8 cellular contexts compared by ENCODE assay signal in the genomic region with DNA sequence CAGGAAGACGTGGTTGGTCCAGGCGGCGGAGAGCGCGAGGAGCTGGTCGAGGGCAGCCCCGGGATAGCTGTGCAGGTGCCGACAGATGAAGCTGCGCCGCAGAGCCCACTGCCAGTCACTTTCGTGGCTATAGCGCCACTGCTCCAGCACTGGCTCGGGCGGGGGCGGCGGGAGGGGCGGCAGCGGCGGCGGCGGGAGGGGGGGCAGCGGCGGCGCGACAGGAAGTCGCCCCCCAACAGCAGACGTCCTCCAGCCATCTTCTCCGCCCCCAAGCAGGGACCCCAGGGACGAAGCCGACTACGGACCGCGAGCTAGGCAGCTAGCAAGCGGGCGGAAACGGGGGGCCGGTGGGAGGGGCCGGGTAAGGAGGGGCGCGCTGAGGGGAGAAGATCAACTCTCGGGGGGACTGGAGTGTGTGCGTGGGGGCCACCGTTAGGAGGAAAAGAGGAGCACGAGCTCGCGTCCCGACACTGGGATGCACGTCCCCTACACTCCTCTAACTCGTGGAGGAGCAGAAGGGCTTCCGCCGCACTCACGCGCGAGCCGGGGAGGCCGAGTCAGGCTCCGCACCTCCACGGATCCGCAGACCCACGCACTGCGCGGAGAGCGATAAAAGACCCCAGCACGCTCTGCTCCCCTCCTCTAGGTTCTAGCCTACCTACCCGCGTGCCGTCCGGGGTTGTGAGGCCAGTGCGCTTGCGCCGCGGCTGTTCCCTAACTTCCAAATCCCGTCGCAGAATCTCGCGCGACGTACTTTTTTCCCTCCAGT.
DNase-seq lines count a peak whose midpoint lies in the region; ATAC-seq and TF ChIP-seq lines count a peak whose summit lies in the region.

A gene (minus strand): TSS at position 686 of the 769 bp plus-strand sequence.

- no peak for TF ChIP-seq CTCF in epithelial cell of esophagus (IDR thresholded peaks at IDR 0.05; ENCODE audit: insufficient read depth, low read depth, low read length, missing control alignments)

- DNase-seq in CD1c-positive myeloid dendritic cell (ENCODE audit: extremely low spot score), result peak; percentile 96
- peak; percentile 10 for DNase-seq in NK-92 (lab: John Stamatoyannopoulos, UW; ENCODE audit: unreplicated experiment)
- peak; percentile 86 for DNase-seq in activated T-cell treated with anti-CD3 and anti-CD28 coated beads for 1 hour (ENCODE audit: low read depth)
- DNase-seq in epithelial cell of esophagus (ENCODE audit: low read depth), result peak; percentile 88
- DNase-seq in stimulated activated CD8-positive, alpha-beta memory T cell treated with anti-CD3 and anti-CD28 coated beads, Interleukin-7, amount 100 ng/mL, for 1 hour (ENCODE audit: low read depth in 2 of 2), result peak; percentile 69 to 77

- peak within 1 kb of the TSS; percentile 79 for H3K4me3 ChIP-seq in epithelial cell of esophagus (ENCODE audit: low read length)
- H3K4me3 ChIP-seq in mucosa of stomach (ENCODE audit: low read length), result peak within 1 kb of the TSS; percentile 63

- H3K4me1 ChIP-seq in mucosa of stomach (ENCODE audit: control insufficient read depth, insufficient read depth, low read length), result peaks cover 11% of the 10 kb centered on the region

- H3K9ac ChIP-seq in mucosa of stomach (ENCODE audit: low read length), result peak within 1 kb of the TSS; percentile 77

- H3K36me3 ChIP-seq in mucosa of stomach (ENCODE audit: control insufficient read depth, insufficient read depth, low read length), result no peaks in the 10 kb centered on the region

- ATAC-seq in GM19438 (IDR thresholded peaks at IDR 0.05; ENCODE audit: low read depth, unreplicated experiment) (peak; percentile 38), HG03571 (IDR thresholded peaks at IDR 0.05; ENCODE audit: unreplicated experiment) (peak; percentile 63)

- no peaks in the 10 kb centered on the region for H3K27me3 ChIP-seq in mucosa of stomach (ENCODE audit: control insufficient read depth, insufficient read depth, low read length)

- no peaks in the 10 kb centered on the region for H3K9me3 ChIP-seq in mucosa of stomach (ENCODE audit: control insufficient read depth, low read length)

Comparison
In these comparisons a context has a peak if more than half of its experiments do, and no peak if none do; other contexts are left out.
1. Peak in every context shown above with its lines: DNase-seq, ATAC-seq and H3K4me3 ChIP-seq.
2. DNase-seq: peak in every context shown above with its lines; median percentile 96 in CD1c-positive myeloid dendritic cell; 88 in epithelial cell of esophagus; 86 in activated T-cell treated with anti-CD3 and anti-CD28 coated beads for 1 hour; 73 in stimulated activated CD8-positive, alpha-beta memory T cell treated with anti-CD3 and anti-CD28 coated beads, Interleukin-7, amount 100 ng/mL, for 1 hour; 10 in NK-92.